ENCODE assay signal across 1 cellular context in genomic region chr14:69877492-69877891, GRCh38.
TF ChIP-seq lines count a peak whose summit lies in the region.

No MANE protein-coding gene starts in this region.

TF ChIP-seq in HCT116, 20 proteins besides CTCF, POLR2A, EP300 and RAD21 (continued from another document):
- TF ChIP-seq, protein P1, sequence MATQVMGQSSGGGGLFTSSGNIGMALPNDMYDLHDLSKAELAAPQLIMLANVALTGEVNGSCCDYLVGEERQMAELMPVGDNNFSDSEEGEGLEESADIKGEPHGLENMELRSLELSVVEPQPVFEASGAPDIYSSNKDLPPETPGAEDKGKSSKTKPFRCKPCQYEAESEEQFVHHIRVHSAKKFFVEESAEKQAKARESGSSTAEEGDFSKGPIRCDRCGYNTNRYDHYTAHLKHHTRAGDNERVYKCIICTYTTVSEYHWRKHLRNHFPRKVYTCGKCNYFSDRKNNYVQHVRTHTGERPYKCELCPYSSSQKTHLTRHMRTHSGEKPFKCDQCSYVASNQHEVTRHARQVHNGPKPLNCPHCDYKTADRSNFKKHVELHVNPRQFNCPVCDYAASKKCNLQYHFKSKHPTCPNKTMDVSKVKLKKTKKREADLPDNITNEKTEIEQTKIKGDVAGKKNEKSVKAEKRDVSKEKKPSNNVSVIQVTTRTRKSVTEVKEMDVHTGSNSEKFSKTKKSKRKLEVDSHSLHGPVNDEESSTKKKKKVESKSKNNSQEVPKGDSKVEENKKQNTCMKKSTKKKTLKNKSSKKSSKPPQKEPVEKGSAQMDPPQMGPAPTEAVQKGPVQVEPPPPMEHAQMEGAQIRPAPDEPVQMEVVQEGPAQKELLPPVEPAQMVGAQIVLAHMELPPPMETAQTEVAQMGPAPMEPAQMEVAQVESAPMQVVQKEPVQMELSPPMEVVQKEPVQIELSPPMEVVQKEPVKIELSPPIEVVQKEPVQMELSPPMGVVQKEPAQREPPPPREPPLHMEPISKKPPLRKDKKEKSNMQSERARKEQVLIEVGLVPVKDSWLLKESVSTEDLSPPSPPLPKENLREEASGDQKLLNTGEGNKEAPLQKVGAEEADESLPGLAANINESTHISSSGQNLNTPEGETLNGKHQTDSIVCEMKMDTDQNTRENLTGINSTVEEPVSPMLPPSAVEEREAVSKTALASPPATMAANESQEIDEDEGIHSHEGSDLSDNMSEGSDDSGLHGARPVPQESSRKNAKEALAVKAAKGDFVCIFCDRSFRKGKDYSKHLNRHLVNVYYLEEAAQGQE (IDR thresholded peaks at IDR 0.05; ENCODE audit: low read depth), result no peak
- TF ChIP-seq, protein P2, sequence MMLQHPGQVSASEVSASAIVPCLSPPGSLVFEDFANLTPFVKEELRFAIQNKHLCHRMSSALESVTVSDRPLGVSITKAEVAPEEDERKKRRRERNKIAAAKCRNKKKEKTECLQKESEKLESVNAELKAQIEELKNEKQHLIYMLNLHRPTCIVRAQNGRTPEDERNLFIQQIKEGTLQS (IDR thresholded peaks at IDR 0.05), result no peak
- TF ChIP-seq FOSL1 (IDR thresholded peaks at IDR 0.05; ENCODE audit: low read depth) (no peak), SP1 (IDR thresholded peaks at IDR 0.05; ENCODE audit: low read depth) (no peak), EZH2phosphoT487 (IDR thresholded peaks at IDR 0.05; ENCODE audit: borderline replicate concordance) (no peak)
TF ChIP-seq in HCT116: peak in this region for 0.
